19 cellular contexts compared by ENCODE assay signal in genomic region chr19:51440052-51440451, GRCh38. TPM values are rescaled to one million over a fixed set of nuclear protein-coding genes. Genes with fewer than 3 reads are reported as not detected.
A peak's percentile ranks its signal among the peaks of the same experiment; 100 is the strongest.
DNase-seq lines count a peak whose midpoint lies in the region; ATAC-seq and TF ChIP-seq lines count a peak whose summit lies in the region.
"Had no signal": no experiment of that assay in that cellular context is flagged by ENCODE, and none has a peak within 500 bp of the region (broad histone marks: within the 10 kb centered on the region; RNA-seq: fewer than 3 reads in every experiment).

No MANE protein-coding gene starts in this region.

- no peaks in the 10 kb centered on the region for H3K36me3 ChIP-seq in upper lobe of right lung
- H3K36me3 ChIP-seq: BE2C had no signal

- H3K27me3 ChIP-seq in upper lobe of right lung: peaks cover 44% of the 10 kb centered on the region

- no peak for DNase-seq in activated T-cell treated with anti-CD3 and anti-CD28 coated beads, Interleukin-2, amount 50 U/mL, for 72 hours
- DNase-seq in activated T-cell treated with anti-CD3 and anti-CD28 coated beads, Interleukin-2, amount 50 U/mL, for 1 hour: no peak
- no peak for DNase-seq in activated T-helper 1 cell treated with anti-CD3 and anti-CD28 coated beads, Interleukin-12 subunit alpha, Interleukin-12 subunit beta, Interleukin-2, Interleukin-4 antibody, amounts not matched to agents 30 ng/mL and 10 ng/mL and 1 ng/mL, durations not matched to agents 14 hours and 24 hours and 36 hours (ENCODE audit: low spot score)
- DNase-seq in immature natural killer cell (no peak), upper lobe of right lung (peak; percentile 6), DMS114 treated with DMSO at 0.1 percent for 48 hours (lab: John Stamatoyannopoulos, UW; ENCODE audit: unreplicated experiment) (no peak)
- DNase-seq: BE2C, HFFc6, KG1, NCI-H1048, NCI-H146, NCI-H2081 treated with DMSO at 0.1 percent for 48 hours, NCI-H526 treated with DMSO at 0.1 percent for 48 hours, OCI-M1 had no signal

- intact Hi-C loops in activated T-helper 1 cell treated with anti-CD3 and anti-CD28 coated beads, Interleukin-12 subunit alpha, Interleukin-12 subunit beta, Interleukin-2, Interleukin-4 antibody, amounts not matched to agents 30 ng/mL and 10 ng/mL and 1 ng/mL, durations not matched to agents 14 hours and 24 hours and 36 hours (cut with micrococcal nuclease): loop anchor here (1.0 to 2.0 kb wide), 3 partner anchors 8 to 265 kb away; no protein-coding TSS in a partner anchor
- intact Hi-C loops in upper lobe of right lung (cut with DNase I): no loop called here

- no peak overlapping the region for H3K4me3 ChIP-seq in upper lobe of right lung

- peak overlapping the region; percentile 33 to 92 for H3K4me3 Mint-ChIP-seq in activated T-cell treated with anti-CD3 and anti-CD28 coated beads, Interleukin-2, amount 50 U/mL, for 72 hours
- H3K4me3 Mint-ChIP-seq in activated T-helper 1 cell treated with anti-CD3 and anti-CD28 coated beads, Interleukin-12 subunit alpha, Interleukin-12 subunit beta, Interleukin-2, Interleukin-4 antibody, amounts not matched to agents 30 ng/mL and 10 ng/mL and 1 ng/mL, durations not matched to agents 14 hours and 24 hours and 36 hours: peak overlapping the region; percentile 61
- peak overlapping the region in 4 of 5 donors; percentile 33 to 89 (median 82) for H3K4me3 Mint-ChIP-seq in immature natural killer cell
- H3K4me3 Mint-ChIP-seq: HFFc6 had no signal

- peaks cover 6% of the 10 kb centered on the region for H3K4me1 ChIP-seq in upper lobe of right lung
- H3K4me1 ChIP-seq: BE2C had no signal

- peaks cover 60% of the 10 kb centered on the region for H3K4me1 Mint-ChIP-seq in activated T-cell treated with anti-CD3 and anti-CD28 coated beads, Interleukin-2, amount 50 U/mL, for 72 hours (ENCODE audit: low read depth)
- peaks cover 70% of the 10 kb centered on the region for H3K4me1 Mint-ChIP-seq in activated T-helper 1 cell treated with anti-CD3 and anti-CD28 coated beads, Interleukin-12 subunit alpha, Interleukin-12 subunit beta, Interleukin-2, Interleukin-4 antibody, amounts not matched to agents 30 ng/mL and 10 ng/mL and 1 ng/mL, durations not matched to agents 14 hours and 24 hours and 36 hours (ENCODE audit: low read depth)
- peaks cover 32 to 50% of the 10 kb centered on the region in 2 donors for H3K4me1 Mint-ChIP-seq in immature natural killer cell

- peaks cover 7% of the 10 kb centered on the region for H3K27me3 Mint-ChIP-seq in activated T-cell treated with anti-CD3 and anti-CD28 coated beads, Interleukin-2, amount 50 U/mL, for 72 hours (ENCODE audit: low read depth)
- peaks cover 30% of the 10 kb centered on the region for H3K27me3 Mint-ChIP-seq in activated T-helper 1 cell treated with anti-CD3 and anti-CD28 coated beads, Interleukin-12 subunit alpha, Interleukin-12 subunit beta, Interleukin-2, Interleukin-4 antibody, amounts not matched to agents 30 ng/mL and 10 ng/mL and 1 ng/mL, durations not matched to agents 14 hours and 24 hours and 36 hours (ENCODE audit: insufficient read depth)
- H3K27me3 Mint-ChIP-seq in immature natural killer cell (ENCODE audit: low read depth in 3 of 3): peaks cover 7 to 16% (median 11%) of the 10 kb centered on the region in 3 donors

- peak overlapping the region; percentile 89 for H3K27ac Mint-ChIP-seq in activated T-cell treated with anti-CD3 and anti-CD28 coated beads, Interleukin-2, amount 50 U/mL, for 72 hours
- peak overlapping the region; percentile 95 for H3K27ac Mint-ChIP-seq in activated T-helper 1 cell treated with anti-CD3 and anti-CD28 coated beads, Interleukin-12 subunit alpha, Interleukin-12 subunit beta, Interleukin-2, Interleukin-4 antibody, amounts not matched to agents 30 ng/mL and 10 ng/mL and 1 ng/mL, durations not matched to agents 14 hours and 24 hours and 36 hours
- H3K27ac Mint-ChIP-seq in immature natural killer cell: peak overlapping the region in 4 of 6 donors; percentile 83 to 95 (median 88)
- H3K27ac Mint-ChIP-seq: HFFc6 had no signal

- no peak for ATAC-seq in activated T-cell treated with anti-CD3 and anti-CD28 coated beads, Interleukin-2, amount 50 U/mL, for 72 hours (replicated peaks in 1 of 2)
- ATAC-seq in upper lobe of right lung (no peak), HG03135 (IDR thresholded peaks at IDR 0.05; ENCODE audit: unreplicated experiment) (no peak)

- no peak overlapping the region for H3K27ac ChIP-seq in upper lobe of right lung
- H3K27ac ChIP-seq: RWPE1 had no signal

- no peaks in the 10 kb centered on the region for H3K9me3 ChIP-seq in upper lobe of right lung
- H3K9me3 ChIP-seq: BE2C had no signal

- TF ChIP-seq CTCF in upper lobe of right lung (IDR thresholded peaks at IDR 0.05): no peak

- peaks cover 6 to 9% of the 10 kb centered on the region in 2 donors for H3K36me3 Mint-ChIP-seq in activated T-cell treated with anti-CD3 and anti-CD28 coated beads, Interleukin-2, amount 50 U/mL, for 72 hours (ENCODE audit: insufficient read depth in 2 of 2)
- peaks cover 2% of the 10 kb centered on the region for H3K36me3 Mint-ChIP-seq in activated T-helper 1 cell treated with anti-CD3 and anti-CD28 coated beads, Interleukin-12 subunit alpha, Interleukin-12 subunit beta, Interleukin-2, Interleukin-4 antibody, amounts not matched to agents 30 ng/mL and 10 ng/mL and 1 ng/mL, durations not matched to agents 14 hours and 24 hours and 36 hours (ENCODE audit: low read depth)
- no peaks in the 10 kb centered on the region for H3K36me3 Mint-ChIP-seq in immature natural killer cell
- H3K36me3 Mint-ChIP-seq: CD8-positive, alpha-beta memory T cell had no signal

- H3K9me3 Mint-ChIP-seq in activated T-cell treated with anti-CD3 and anti-CD28 coated beads, Interleukin-2, amount 50 U/mL, for 72 hours: no peaks in the 10 kb centered on the region
- H3K9me3 Mint-ChIP-seq in activated T-helper 1 cell treated with anti-CD3 and anti-CD28 coated beads, Interleukin-12 subunit alpha, Interleukin-12 subunit beta, Interleukin-2, Interleukin-4 antibody, amounts not matched to agents 30 ng/mL and 10 ng/mL and 1 ng/mL, durations not matched to agents 14 hours and 24 hours and 36 hours: no peaks in the 10 kb centered on the region
- no peaks in the 10 kb centered on the region for H3K9me3 Mint-ChIP-seq in immature natural killer cell
- H3K9me3 Mint-ChIP-seq: CD8-positive, alpha-beta memory T cell; HFFc6 had no signal

RNA-seq across cellular contexts. Expression of gene SIGLEC8, which starts 18.2 kb away (rescaled TPM):
- total RNA-seq in activated T-cell treated with anti-CD3 and anti-CD28 coated beads, Interleukin-2, amount 50 U/mL, for 72 hours: not detected
- total RNA-seq in activated T-helper 1 cell treated with anti-CD3 and anti-CD28 coated beads, Interleukin-12 subunit alpha, Interleukin-12 subunit beta, Interleukin-2, Interleukin-4 antibody, amounts not matched to agents 30 ng/mL and 10 ng/mL and 1 ng/mL, durations not matched to agents 14 hours and 24 hours and 36 hours: 0.10 and 0.13 TPM in 2 replicates
- not detected for polyA plus RNA-seq in immature natural killer cell
- total RNA-seq in upper lobe of right lung: 2.1 TPM
- total RNA-seq: CD8-positive, alpha-beta memory T cell; H1; HFFc6; M059J had no signal
- polyA plus RNA-seq: CD8-positive, alpha-beta memory T cell; H1 had no signal

RNA-seq across cellular contexts. Expression of gene SIGLEC10, which starts 22.6 kb away (rescaled TPM):
- total RNA-seq in activated T-cell treated with anti-CD3 and anti-CD28 coated beads, Interleukin-2, amount 50 U/mL, for 72 hours: 1 to 10 TPM in 1 of 2 donors, under 1 TPM in 1; 0.38 to 1.4 TPM
- 2.5 and 3.7 TPM in 2 replicates for total RNA-seq in activated T-helper 1 cell treated with anti-CD3 and anti-CD28 coated beads, Interleukin-12 subunit alpha, Interleukin-12 subunit beta, Interleukin-2, Interleukin-4 antibody, amounts not matched to agents 30 ng/mL and 10 ng/mL and 1 ng/mL, durations not matched to agents 14 hours and 24 hours and 36 hours
- polyA plus RNA-seq in immature natural killer cell: 1 to 10 TPM in 1 of 3 donors, under 1 TPM in 2; 0.09 to 1.8 (median 0.39) TPM
- 12.6 TPM for total RNA-seq in upper lobe of right lung
- total RNA-seq: H1, HFFc6, M059J had no signal

RNA-seq across cellular contexts. Expression of gene CEACAM18, which starts 38.3 kb away (rescaled TPM):
- total RNA-seq in activated T-cell treated with anti-CD3 and anti-CD28 coated beads, Interleukin-2, amount 50 U/mL, for 72 hours: not detected
- not detected in 2 replicates for total RNA-seq in activated T-helper 1 cell treated with anti-CD3 and anti-CD28 coated beads, Interleukin-12 subunit alpha, Interleukin-12 subunit beta, Interleukin-2, Interleukin-4 antibody, amounts not matched to agents 30 ng/mL and 10 ng/mL and 1 ng/mL, durations not matched to agents 14 hours and 24 hours and 36 hours
- polyA plus RNA-seq in immature natural killer cell: not detected
- total RNA-seq in upper lobe of right lung: not detected
- total RNA-seq: CD8-positive, alpha-beta memory T cell; H1; HFFc6; M059J had no signal
- polyA plus RNA-seq: CD8-positive, alpha-beta memory T cell; H1 had no signal

RNA-seq across cellular contexts. Expression of gene C19orf84, which starts 49.7 kb away (rescaled TPM):
- under 1 TPM; 0.23 to 0.26 TPM for total RNA-seq in activated T-cell treated with anti-CD3 and anti-CD28 coated beads, Interleukin-2, amount 50 U/mL, for 72 hours
- 0.15 and 0.18 TPM in 2 replicates for total RNA-seq in activated T-helper 1 cell treated with anti-CD3 and anti-CD28 coated beads, Interleukin-12 subunit alpha, Interleukin-12 subunit beta, Interleukin-2, Interleukin-4 antibody, amounts not matched to agents 30 ng/mL and 10 ng/mL and 1 ng/mL, durations not matched to agents 14 hours and 24 hours and 36 hours
- 1 to 10 TPM in 2 of 3 donors, not detected in 1; 1.7 to 3.8 TPM for polyA plus RNA-seq in immature natural killer cell
- not detected for total RNA-seq in upper lobe of right lung
- total RNA-seq: CD8-positive, alpha-beta memory T cell; HFFc6; M059J had no signal
- polyA plus RNA-seq: CD8-positive, alpha-beta memory T cell had no signal

RNA-seq across cellular contexts. Expression of gene LIM2, which starts 52.3 kb away (rescaled TPM):
- 1 to 10 TPM; 1.0 to 2.0 TPM for total RNA-seq in activated T-cell treated with anti-CD3 and anti-CD28 coated beads, Interleukin-2, amount 50 U/mL, for 72 hours
- not detected in 2 replicates for total RNA-seq in activated T-helper 1 cell treated with anti-CD3 and anti-CD28 coated beads, Interleukin-12 subunit alpha, Interleukin-12 subunit beta, Interleukin-2, Interleukin-4 antibody, amounts not matched to agents 30 ng/mL and 10 ng/mL and 1 ng/mL, durations not matched to agents 14 hours and 24 hours and 36 hours
- 10 to 100 TPM; 19.2 to 40.0 (median 37.9) TPM for polyA plus RNA-seq in immature natural killer cell
- not detected for total RNA-seq in upper lobe of right lung
- total RNA-seq: H1, HFFc6, M059J had no signal
- polyA plus RNA-seq: H1 had no signal
